12 cellular contexts compared by ENCODE assay signal in genomic region chr9:129052592-129052991, GRCh38. TPM values are rescaled to one million over a fixed set of nuclear protein-coding genes. Genes with fewer than 3 reads are reported as not detected.
DNase-seq lines count a peak whose midpoint lies in the region; TF ChIP-seq lines count a peak whose summit lies in the region.
"Had no signal": no experiment of that assay in that cellular context is flagged by ENCODE, and none has a peak within 500 bp of the region (broad histone marks: within the 10 kb centered on the region; RNA-seq: fewer than 3 reads in every experiment).

No MANE protein-coding gene starts in this region.

- H3K4me1 ChIP-seq in transverse colon, result peaks cover 0 to 17% (median 2%) of the 10 kb centered on the region in 4 donors

- WGBS in transverse colon (ENCODE audit: low coverage in 1 of 2), 2 donors, result 61 to 63% methylated on average over 6 to 8 of the region's 8 CpGs

- no peak for TF ChIP-seq CTCF in transverse colon (IDR thresholded peaks at IDR 0.05)

- peak; percentile 86 for TF ChIP-seq EP300 in transverse colon (IDR thresholded peaks at IDR 0.05; ENCODE audit: low read depth)

- peaks cover 0 to 58% (median 24%) of the 10 kb centered on the region in 4 donors for H3K36me3 ChIP-seq in transverse colon

- intact Hi-C loops in transverse colon (cut with DNase I; ENCODE audit: low total_unique reads), result no loop called here

- no peaks in the 10 kb centered on the region for H3K27me3 ChIP-seq in transverse colon

- peak; percentile 61 for TF ChIP-seq POLR2A in transverse colon (IDR thresholded peaks at IDR 0.05)

- no peak overlapping the region for H3K4me3 ChIP-seq in transverse colon

- in situ Hi-C loops in T47D (cut with HindIII; ENCODE audit: low pct_unique_long_range_greater_than_20kb, low sequenced_read_pairs), result no loop called here
- in situ Hi-C loops in transverse colon (cut with MboI; ENCODE audit: low pct_ligation_motif_present in 1 of 4, low pct_unique_long_range_greater_than_20kb in 1 of 4, low sequenced_read_pairs in 3 of 4), result no loop called here

- H3K27ac ChIP-seq in transverse colon, result peak overlapping the region; percentile 82 to 91 (median 84)

- H3K9me3 ChIP-seq in transverse colon, result no peaks in the 10 kb centered on the region

- DNase-seq in NCI-H345 (lab: John Stamatoyannopoulos, UW) (peak; percentile 48), NCI-H345 treated with DMSO at 0.1 percent for 48 hours (lab: John Stamatoyannopoulos, UW; ENCODE audit: unreplicated experiment) (no peak), T47D (ENCODE audit: low read depth in 1 of 2, low spot score in 1 of 2) (peak; percentile 62 to 99), kidney tubule cell (ENCODE audit: low spot score) (peak; percentile 90), transverse colon (peak; percentile 96), foreskin melanocyte (no peak), HCEC 1CT (no peak)
- no peak for DNase-seq in central memory CD4-positive, alpha-beta T cell
- DNase-seq: activated CD8-positive, alpha-beta T cell treated with anti-CD3 and anti-CD28 coated beads, Interleukin-2, amount 10 ng/mL, durations not matched to agents 7 days and 5 days; glutamatergic neuron; mesenchymal stem cell; T-helper 17 cell had no signal

RNA-seq across cellular contexts. Expression of gene MIGA2, which starts 16.2 kb away (rescaled TPM):
- total RNA-seq in transverse colon, result 100 to 1,000 TPM in 1 of 4 donors, 10 to 100 TPM in 3; 72.0 to 245 (median 74.0) TPM

RNA-seq across cellular contexts. Expression of gene SH3GLB2, which starts 24.5 kb away (rescaled TPM):
- 100 to 1,000 TPM; 184 to 391 (median 224) TPM for total RNA-seq in transverse colon

RNA-seq across cellular contexts. Expression of gene DOLPP1, which starts 28.3 kb away (rescaled TPM):
- total RNA-seq in transverse colon, result 10 to 100 TPM; 15.7 to 52.4 (median 38.2) TPM

RNA-seq across cellular contexts. Expression of gene CRAT, which starts 58.0 kb away (rescaled TPM):
- 100 to 1,000 TPM; 124 to 161 (median 136) TPM for total RNA-seq in transverse colon

RNA-seq across cellular contexts. Expression of gene PTPA, which starts 58.6 kb away (rescaled TPM):
- total RNA-seq in transverse colon, result 100 to 1,000 TPM in 1 of 4 donors, 10 to 100 TPM in 3; 37.4 to 241 (median 66.5) TPM

Comparison
In these comparisons a context has a peak if more than half of its experiments do, and no peak if none do; other contexts are left out.
1. DNase-seq: peak in NCI-H345 (single experiment), T47D (2 of 2), kidney tubule cell (single experiment) and transverse colon (single experiment); none in NCI-H345 treated with DMSO at 0.1 percent for 48 hours (single experiment), foreskin melanocyte (single experiment), HCEC 1CT (single experiment) and central memory CD4-positive, alpha-beta T cell (single experiment).